Comparison of ENCODE assay signal across 11 cellular contexts in the genomic region with DNA sequence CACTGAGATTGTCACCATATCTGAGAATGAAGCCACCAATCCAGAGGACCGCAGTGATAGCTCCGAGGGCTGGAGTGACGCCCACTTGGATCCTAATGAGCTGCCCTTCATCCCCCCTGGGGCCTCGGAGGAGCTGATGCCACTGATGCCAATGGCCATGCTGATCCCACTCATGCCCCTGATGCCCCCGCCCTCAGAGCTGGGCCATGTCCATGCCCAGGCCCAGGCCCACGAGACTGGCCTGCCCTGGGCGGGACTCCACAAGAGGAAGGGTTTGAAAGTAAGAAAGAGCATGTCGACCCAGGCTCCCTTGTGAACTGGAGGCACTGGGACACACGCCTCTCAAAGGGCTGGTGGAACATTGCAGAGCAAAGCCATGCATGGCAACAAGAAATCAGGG. TPM values are rescaled to one million over a fixed set of nuclear protein-coding genes. Genes with fewer than 3 reads are reported as not detected.
"Had no signal": no experiment of that assay in that cellular context is flagged by ENCODE, and none has a peak within 500 bp of the region (broad histone marks: within the 10 kb centered on the region; RNA-seq: fewer than 3 reads in every experiment).

No MANE protein-coding gene starts in this region.

- H3K9me3 Mint-ChIP-seq: HFFc6, IgD-negative memory B cell had no signal

- H3K4me1 ChIP-seq: HAP-1 had no signal

- H3K27ac ChIP-seq: GM23248, HL-60 had no signal

- H3K36me3 Mint-ChIP-seq: IgD-negative memory B cell had no signal

- H2AFZ ChIP-seq: GM23248 had no signal

- H3K9me3 ChIP-seq: HAP-1 had no signal

- DNase-seq: GM23248, GOT3, H7, HFFc6 had no signal

- H3K27ac Mint-ChIP-seq: HFFc6, IgD-negative memory B cell had no signal

- FAIRE-seq: HepG2 had no signal

- H3K4me3 ChIP-seq: GM23248, HAP-1 had no signal

- H3K9ac ChIP-seq: GM23248 had no signal

- H3K36me3 ChIP-seq: HAP-1 had no signal

- H3K4me3 Mint-ChIP-seq: HFFc6 had no signal

- ATAC-seq: HCT116, HepG2 had no signal

RNA-seq across cellular contexts. Expression of a gene that starts 2.0 kb away (rescaled TPM):
- total RNA-seq: GM23248, H4, H7, HepG2, HFFc6, HT1080 had no signal
- polyA plus RNA-seq: GM23248, HepG2, IgD-negative memory B cell had no signal

RNA-seq across cellular contexts. Expression of a gene that starts 47.7 kb away (rescaled TPM):
- total RNA-seq: GM23248 had no signal
- polyA plus RNA-seq: IgD-negative memory B cell had no signal
